ENCODE assay signal across 12 cellular contexts in genomic region chr14:100580316-100581227, GRCh38.
"Had no signal": no experiment of that assay in that cellular context is flagged by ENCODE, and none has a peak within 500 bp of the region (broad histone marks: within the 10 kb centered on the region; RNA-seq: fewer than 3 reads in every experiment).

No MANE protein-coding gene starts in this region.

- H3K27me3 ChIP-seq: adrenal gland, hepatocyte, thyroid gland, uterus had no signal

- ATAC-seq: activated T-cell treated with anti-CD3 and anti-CD28 coated beads, Interleukin-2, amount 50 U/mL, for 72 hours had no signal

- H3K9me3 ChIP-seq: adrenal gland, thyroid gland, uterus had no signal

- H3K4me3 Mint-ChIP-seq: activated T-cell treated with anti-CD3 and anti-CD28 coated beads, Interleukin-2, amount 50 U/mL, for 72 hours; naive B cell had no signal

- H3K4me1 Mint-ChIP-seq: naive B cell had no signal

- H3K4me1 ChIP-seq: adrenal gland, thyroid gland, uterus had no signal

- H3K36me3 Mint-ChIP-seq: naive B cell had no signal

- H3K27ac Mint-ChIP-seq: activated T-cell treated with anti-CD3 and anti-CD28 coated beads, Interleukin-2, amount 50 U/mL, for 72 hours; naive B cell had no signal

- H3K9me3 Mint-ChIP-seq: activated T-cell treated with anti-CD3 and anti-CD28 coated beads, Interleukin-2, amount 50 U/mL, for 72 hours had no signal

- H3K36me3 ChIP-seq: adrenal gland, thyroid gland, uterus had no signal

- DNase-seq: activated CD4-positive, alpha-beta T cell treated with anti-CD3 and anti-CD28 coated beads, Interleukin-2, amount 50 U/mL, for 4 hours; activated naive CD4-positive, alpha-beta T cell treated with Interleukin-2 at 50 U/mL for 16 hours; activated T-cell treated with anti-CD3 and anti-CD28 coated beads, Interleukin-2, amount 50 U/mL, for 72 hours; cortex of kidney; effector CD8-positive, alpha-beta T cell; midbrain; naive B cell; thyroid gland; uterus had no signal

- H3K4me3 ChIP-seq: adrenal gland, hepatocyte, lung, thyroid gland, uterus had no signal

- H3K27ac ChIP-seq: adrenal gland, hepatocyte, thyroid gland, uterus had no signal
